Comparison of ENCODE assay signal across 10 cellular contexts in the genomic region with DNA sequence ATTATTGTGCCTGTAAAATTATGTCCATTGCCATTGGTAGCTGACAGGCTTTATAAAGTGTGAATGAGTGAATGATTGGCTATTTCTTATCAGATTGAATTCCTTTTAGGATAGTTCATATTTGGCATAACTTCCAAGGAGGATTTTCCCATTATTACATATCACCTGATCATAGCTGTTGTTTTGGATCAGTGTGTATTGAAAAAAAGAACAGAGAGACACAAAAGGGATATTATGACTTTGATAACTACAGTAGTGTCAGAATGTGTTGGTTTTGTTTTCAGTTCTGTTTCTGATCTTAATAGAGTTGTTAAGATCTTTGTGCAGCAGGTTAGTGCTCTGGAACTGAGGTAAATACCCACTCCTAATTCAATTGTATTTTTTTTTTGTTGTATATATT.
A peak's percentile ranks its signal among the peaks of the same experiment; 100 is the strongest.
DNase-seq lines count a peak whose midpoint lies in the region; ATAC-seq, FAIRE-seq and TF ChIP-seq lines count a peak whose summit lies in the region.
"Had no signal": no experiment of that assay in that cellular context is flagged by ENCODE, and none has a peak within 500 bp of the region (broad histone marks: within the 10 kb centered on the region; RNA-seq: fewer than 3 reads in every experiment).

No MANE protein-coding gene starts in this region.

- no peaks in the 10 kb centered on the region for H4K20me1 ChIP-seq in MM.1S (ENCODE audit: insufficient read depth, low read length)

- H3K4me2 ChIP-seq in MM.1S (ENCODE audit: low read depth, low read length) = no peak overlapping the region; the same call in 1 of the 2 replicates

- H3K4me1 Mint-ChIP-seq in CD4-positive, alpha-beta T cell (ENCODE audit: low read depth) = peaks cover 41% of the 10 kb centered on the region

- H3K4me1 ChIP-seq in ascending aorta (peaks cover 0 to 22% of the 10 kb centered on the region in 2 donors), MM.1S (ENCODE audit: low read length) (no peaks in the 10 kb centered on the region)

- CTCF ChIA-PET in CD4-positive, alpha-beta T cell (lab: Charles Lee) = no interaction called here

- ATAC-seq in CD4-positive, alpha-beta T cell (ENCODE audit: poor library complexity) = no peak
- ATAC-seq in HG03025 (IDR thresholded peaks at IDR 0.05; ENCODE audit: low FRiP score, unreplicated experiment) = peak; percentile 69

- H3K27me3 Mint-ChIP-seq in CD4-positive, alpha-beta T cell = no peaks in the 10 kb centered on the region

- H3K36me3 Mint-ChIP-seq in CD4-positive, alpha-beta T cell (ENCODE audit: low read depth) = peaks cover 4% of the 10 kb centered on the region

- no peaks in the 10 kb centered on the region for H3K79me2 ChIP-seq in MM.1S (ENCODE audit: low read length)

- H3K36me3 ChIP-seq in ascending aorta (no peaks in the 10 kb centered on the region), MM.1S (replicated peaks; ENCODE audit: insufficient read depth, low read length) (no peaks in the 10 kb centered on the region)

- no peaks in the 10 kb centered on the region for H3K9me2 ChIP-seq in MM.1S (replicated peaks; ENCODE audit: insufficient read depth, low read length)

- H3K27me3 ChIP-seq in CD4-positive, alpha-beta T cell (ENCODE audit: control insufficient read depth, insufficient read depth, low read length) = no peaks in the 10 kb centered on the region
- H3K27me3 ChIP-seq in ascending aorta (no peaks in the 10 kb centered on the region), MM.1S (replicated peaks; ENCODE audit: insufficient read depth, low read length) (no peaks in the 10 kb centered on the region)

- no peak overlapping the region for H3K27ac ChIP-seq in CD4-positive, alpha-beta T cell (ENCODE audit: low read depth, low read length)
- H3K27ac ChIP-seq in ascending aorta (peak overlapping the region; percentile 78 to 86), MM.1S (ENCODE audit: low read length) (no peak overlapping the region)

- H3K9ac ChIP-seq in MM.1S (ENCODE audit: low read length) = no peak overlapping the region

- H3K9me3 Mint-ChIP-seq in CD4-positive, alpha-beta T cell = no peaks in the 10 kb centered on the region

- intact Hi-C loops in CD4-positive, alpha-beta T cell (cut with DNase I, micrococcal nuclease) = loop anchor here in 1 of 2 experiments (10.0 kb wide), 1 partner anchor 62 kb away; no protein-coding TSS in a partner anchor
- intact Hi-C loops in ascending aorta (cut with DNase I) = no loop called here

- peak; percentile 90 for FAIRE-seq in GM19239 (lab: Jason Lieb, UNC)

- no peak overlapping the region for H2AFZ ChIP-seq in MM.1S (ENCODE audit: low read length)

- POLR2A ChIA-PET in CD4-positive, alpha-beta T cell (lab: Charles Lee) = interaction anchor here (0.6 to 0.9 kb wide), 3 partner anchors 10 to 104 kb away, joined by 3 to 5 read pairs (median 4); a partner anchor contains a TSS

- no peak for DNase-seq in CD4-positive, alpha-beta T cell
- DNase-seq in GM19239 (ENCODE audit: insufficient read length, low spot score) (no peak), ascending aorta (ENCODE audit: low spot score in 2 of 2) (no peak), NCI-H524 treated with DMSO at 0.1 percent for 48 hours (lab: John Stamatoyannopoulos, UW) (no peak), HK-2 (ENCODE audit: unreplicated experiment) (no peak), SKM-1 (lab: John Stamatoyannopoulos, UW; ENCODE audit: unreplicated experiment) (no peak), MM.1S (no peak)
- DNase-seq: activated naive CD4-positive, alpha-beta T cell; IMR-90 had no signal

- H3K9me3 ChIP-seq in CD4-positive, alpha-beta T cell (ENCODE audit: control insufficient read depth, low read length) = no peaks in the 10 kb centered on the region
- H3K9me3 ChIP-seq in ascending aorta (no peaks in the 10 kb centered on the region), MM.1S (replicated peaks; ENCODE audit: insufficient read depth, low read length) (no peaks in the 10 kb centered on the region)

- H3K4me3 ChIP-seq in ascending aorta (no peak overlapping the region), MM.1S (ENCODE audit: low read length) (no peak overlapping the region)

- no peak for TF ChIP-seq CTCF in CD4-positive, alpha-beta T cell (IDR thresholded peaks at IDR 0.05)
- no peak for TF ChIP-seq CTCF in ascending aorta (IDR thresholded peaks at IDR 0.05)
- no peak for TF ChIP-seq CTCF in MM.1S (IDR thresholded peaks at IDR 0.05; ENCODE audit: low read length)

- no peaks in the 10 kb centered on the region for H3F3A ChIP-seq in MM.1S (ENCODE audit: insufficient read depth, low read length)

- no peak overlapping the region for H3K4me3 Mint-ChIP-seq in CD4-positive, alpha-beta T cell

- H3K27ac Mint-ChIP-seq in CD4-positive, alpha-beta T cell = peak overlapping the region; percentile 83

Comparison
In these comparisons a context has a peak if more than half of its experiments do, and no peak if none do; other contexts are left out.
1. H3K27ac ChIP-seq: peak in ascending aorta (2 of 2); none in CD4-positive, alpha-beta T cell (single experiment) and MM.1S (single experiment).